10 cellular contexts compared by ENCODE assay signal in the genomic region with DNA sequence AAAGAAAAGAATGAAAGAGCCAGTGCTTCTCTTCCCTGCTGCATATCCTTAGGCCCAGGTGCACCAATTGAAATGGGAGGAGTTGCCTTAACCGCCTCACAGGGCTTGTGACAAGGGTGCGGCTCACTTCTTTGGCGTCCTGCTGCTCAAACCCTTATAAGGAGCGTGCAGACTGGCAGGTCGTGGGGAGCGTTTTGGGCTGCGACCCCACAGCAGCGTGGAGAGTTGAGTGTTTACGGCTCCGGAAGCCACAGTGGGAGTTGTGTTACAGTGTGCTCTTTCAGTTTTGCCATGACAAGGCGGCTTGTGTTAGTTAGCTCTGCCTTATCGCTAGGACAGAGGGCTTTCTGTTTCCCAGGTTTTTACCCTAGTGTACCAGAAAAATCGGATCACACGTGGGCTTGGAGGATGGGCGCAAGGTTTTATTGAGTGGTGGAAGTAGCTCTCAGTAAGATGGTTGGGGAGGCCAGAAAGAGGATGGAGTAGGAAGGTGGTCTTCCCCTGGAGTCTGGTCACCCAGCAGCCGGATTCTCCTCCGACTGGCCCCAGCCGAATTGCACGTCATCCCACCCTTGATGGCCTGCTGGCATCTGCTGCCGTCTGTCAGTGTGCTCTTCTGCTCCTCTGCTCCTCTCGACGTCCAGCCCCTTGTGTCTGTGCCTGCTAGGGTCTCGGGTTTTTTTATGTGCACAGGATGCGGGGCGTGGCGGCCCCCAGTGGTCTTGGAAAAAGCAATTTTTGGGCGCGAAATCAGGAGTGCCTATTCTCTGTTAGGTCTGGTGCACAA.
A peak's percentile ranks its signal among the peaks of the same experiment; 100 is the strongest.
DNase-seq lines count a peak whose midpoint lies in the region; ATAC-seq and TF ChIP-seq lines count a peak whose summit lies in the region.
"Had no signal": no experiment of that assay in that cellular context is flagged by ENCODE, and none has a peak within 500 bp of the region (broad histone marks: within the 10 kb centered on the region; RNA-seq: fewer than 3 reads in every experiment).

No MANE protein-coding gene starts in this region.

- H3T11ph ChIP-seq in H9 (ENCODE audit: low read length): no peak overlapping the region

- H3K4me2 ChIP-seq in H9 (ENCODE audit: insufficient read depth, insufficient read length, low read length): peak overlapping the region; percentile 22

- H3K9me3 ChIP-seq in H9 (ENCODE audit: control insufficient read depth, low read depth, low read length): no peaks in the 10 kb centered on the region
- no peaks in the 10 kb centered on the region for H3K9me3 ChIP-seq in iPS-15b (ENCODE audit: control insufficient read depth, insufficient read depth, low read length)

- peak overlapping the region in 1 of 2 experiments; percentile 48; a peak in 3 of 5 replicates for H3K4me3 Mint-ChIP-seq in H9
- peak overlapping the region; percentile 24 for H3K4me3 Mint-ChIP-seq in stimulated activated effector memory CD8-positive, alpha-beta T cell treated with anti-CD3 and anti-CD28 coated beads, Interleukin-12 subunit alpha, Interleukin-12 subunit beta, amount 100 ng/mL, for 72 hours

- H2BK15ac ChIP-seq in H9 (ENCODE audit: low read depth, low read length): no peak overlapping the region

- H2BK20ac ChIP-seq in H9 (ENCODE audit: low read depth, low read length, poor library complexity, severe bottlenecking): no peak overlapping the region

- no peak overlapping the region for H4K5ac ChIP-seq in H9 (ENCODE audit: insufficient read length, low read depth, low read length)

- peaks cover 0 to 6% (median 2%) of the 10 kb centered on the region in 3 experiments; a peak in 2 of 7 replicates for H3K36me3 Mint-ChIP-seq in H9 (ENCODE audit: insufficient read depth in 1 of 3, low read depth in 3 of 3)
- no peaks in the 10 kb centered on the region for H3K36me3 Mint-ChIP-seq in stimulated activated effector memory CD8-positive, alpha-beta T cell treated with anti-CD3 and anti-CD28 coated beads, Interleukin-12 subunit alpha, Interleukin-12 subunit beta, amount 100 ng/mL, for 72 hours
- H3K36me3 Mint-ChIP-seq: CD4-positive, alpha-beta memory T cell had no signal

- H4K91ac ChIP-seq in H9 (ENCODE audit: insufficient read length, low read depth, low read length): no peak overlapping the region

- H3K27me3 Mint-ChIP-seq in H9 (ENCODE audit: low read depth): no peaks in the 10 kb centered on the region
- H3K27me3 Mint-ChIP-seq: CD4-positive, alpha-beta memory T cell had no signal

- H3K79me1 ChIP-seq in H9 (ENCODE audit: insufficient read depth, low read depth, low read length, poor library complexity, severe bottlenecking): no peaks in the 10 kb centered on the region

- no peak overlapping the region for H2BK120ac ChIP-seq in H9 (ENCODE audit: low read depth, low read length, poor library complexity, severe bottlenecking)

- peaks cover 22 to 23% of the 10 kb centered on the region in 2 experiments for H3K4me1 Mint-ChIP-seq in H9
- no peaks in the 10 kb centered on the region for H3K4me1 Mint-ChIP-seq in stimulated activated effector memory CD8-positive, alpha-beta T cell treated with anti-CD3 and anti-CD28 coated beads, Interleukin-12 subunit alpha, Interleukin-12 subunit beta, amount 100 ng/mL, for 72 hours
- H3K4me1 Mint-ChIP-seq: CD4-positive, alpha-beta memory T cell had no signal

- H2AK5ac ChIP-seq in H9 (ENCODE audit: insufficient read length, low read length): no peak overlapping the region

- no peak for TF ChIP-seq CTCF in H9 (conservative IDR thresholded peaks at IDR 0.05)

- DNase-seq in H9 (peak; percentile 63), RPMI8226 (peak; percentile 40), NCI-H2171 treated with DMSO at 0.1 percent for 48 hours (lab: John Stamatoyannopoulos, UW) (no peak)
- peak in 1 of 2 donors; percentile 54 for DNase-seq in stimulated activated effector memory CD8-positive, alpha-beta T cell treated with anti-CD3 and anti-CD28 coated beads, Interleukin-12 subunit alpha, Interleukin-12 subunit beta, amount 100 ng/mL, for 72 hours (ENCODE audit: low spot score in 2 of 2)
- DNase-seq: CD4-positive, alpha-beta memory T cell; retina had no signal

- no peak overlapping the region for H3K23ac ChIP-seq in H9 (ENCODE audit: insufficient read length, low read depth, low read length)

- peak overlapping the region; percentile 42 for H3K4me3 ChIP-seq in iPS-15b (ENCODE audit: low read depth, low read length)

- no peaks in the 10 kb centered on the region for H3K79me2 ChIP-seq in H9 (ENCODE audit: insufficient read depth, low read length)

- H2BK5ac ChIP-seq in H9 (ENCODE audit: insufficient read length, low read length): no peak overlapping the region

- H3K4me1 ChIP-seq in H9 (ENCODE audit: insufficient read depth, low read length): no peaks in the 10 kb centered on the region; the same call in 1 of the 2 replicates
- H3K4me1 ChIP-seq in iPS-15b (ENCODE audit: control insufficient read depth, insufficient read depth, low read length): peaks cover 7% of the 10 kb centered on the region

- H4K8ac ChIP-seq in H9 (replicated peaks; ENCODE audit: insufficient read length, low read depth, low read length): no peak overlapping the region

- peak; percentile 69 for ATAC-seq in stimulated activated effector memory CD8-positive, alpha-beta T cell treated with anti-CD3 and anti-CD28 coated beads, Interleukin-12 subunit alpha, Interleukin-12 subunit beta, amount 100 ng/mL, for 72 hours
- ATAC-seq in GM19324 (IDR thresholded peaks at IDR 0.05; ENCODE audit: low FRiP score, unreplicated experiment) (no peak), HG03159 (IDR thresholded peaks at IDR 0.05; ENCODE audit: unreplicated experiment) (no peak)
- ATAC-seq: SK-N-SH treated with all-trans-retinoic acid at 6 μM for 48 hours had no signal

- no peak overlapping the region; the same call in 1 of the 2 replicates for H3K14ac ChIP-seq in H9 (ENCODE audit: insufficient read depth, low read length)

- H3K9ac ChIP-seq in H9 (ENCODE audit: extremely low read depth, insufficient read length, low read length) (no peak overlapping the region), iPS-15b (ENCODE audit: low read depth, low read length) (no peak overlapping the region)

- H3K36me3 ChIP-seq in iPS-15b (ENCODE audit: control insufficient read depth, insufficient read depth, low read length): no peaks in the 10 kb centered on the region

- no peak overlapping the region for H3K18ac ChIP-seq in H9 (ENCODE audit: insufficient read length, low read depth, low read length)

- WGBS in H9 (ENCODE audit: extremely low coverage, insufficient read length, low lambda C conversion rate): no CpG with 5 or more reads among the region's 28 CpGs

- H4K20me1 ChIP-seq in H9 (ENCODE audit: control insufficient read depth, insufficient read depth, insufficient read length): no peaks in the 10 kb centered on the region

- peak overlapping the region in 2 of 3 experiments; percentile 7 to 71; a peak in 3 of 7 replicates for H3K27ac Mint-ChIP-seq in H9
- H3K27ac Mint-ChIP-seq in stimulated activated effector memory CD8-positive, alpha-beta T cell treated with anti-CD3 and anti-CD28 coated beads, Interleukin-12 subunit alpha, Interleukin-12 subunit beta, amount 100 ng/mL, for 72 hours: no peak overlapping the region

- no peak overlapping the region for H2AFZ ChIP-seq in H9 (ENCODE audit: low read length)

- no peak overlapping the region for H3K27ac ChIP-seq in H9 (ENCODE audit: insufficient read length, low read depth, low read length)

- H3K4ac ChIP-seq in H9 (ENCODE audit: low read depth, low read length): no peak overlapping the region

- H3K56ac ChIP-seq in H9 (ENCODE audit: insufficient read length, low read depth, low read length): no peak overlapping the region

- no peak overlapping the region for H2BK12ac ChIP-seq in H9 (ENCODE audit: insufficient read length, low read depth, low read length)

- no peaks in the 10 kb centered on the region for H3K23me2 ChIP-seq in H9 (ENCODE audit: insufficient read length, low read depth, low read length, poor library complexity, severe bottlenecking)

- H3K27me3 ChIP-seq in H9 (ENCODE audit: insufficient read depth, low read length): no peaks in the 10 kb centered on the region
- no peaks in the 10 kb centered on the region for H3K27me3 ChIP-seq in iPS-15b (ENCODE audit: control insufficient read depth, insufficient read depth, low read length)

- H3K9me3 Mint-ChIP-seq in H9: peaks cover 0 to 2% of the 10 kb centered on the region in 2 experiments; a peak in 1 of 5 replicates
- H3K9me3 Mint-ChIP-seq in stimulated activated effector memory CD8-positive, alpha-beta T cell treated with anti-CD3 and anti-CD28 coated beads, Interleukin-12 subunit alpha, Interleukin-12 subunit beta, amount 100 ng/mL, for 72 hours: peaks cover 12% of the 10 kb centered on the region
